In the genomic region with DNA sequence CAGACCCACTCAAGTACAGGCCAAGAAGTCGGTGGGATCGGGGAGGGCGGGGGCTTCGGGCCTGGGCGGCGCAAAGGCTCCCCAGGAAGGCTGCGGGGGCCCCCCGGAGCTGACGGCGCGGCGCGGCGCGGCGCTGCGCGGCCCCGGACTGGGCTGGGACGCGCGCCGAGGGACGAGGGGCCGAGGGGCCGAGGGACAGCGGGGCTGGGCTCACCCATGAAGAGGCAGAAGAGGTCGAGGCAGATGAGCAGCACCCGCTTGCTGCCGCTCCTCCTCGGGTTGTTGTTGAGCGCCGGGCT, we compare ENCODE assay signal across 8 cellular contexts. TPM values are rescaled to one million over a fixed set of nuclear protein-coding genes. Genes with fewer than 3 reads are reported as not detected.
DNase-seq lines count a peak whose midpoint lies in the region; FAIRE-seq and TF ChIP-seq lines count a peak whose summit lies in the region.

No MANE protein-coding gene starts in this region.

- peak overlapping the region; percentile 48 for H3K27ac Mint-ChIP-seq in Calu3 (ENCODE audit: unreplicated experiment)
- H3K27ac Mint-ChIP-seq in IgD-negative memory B cell: peak overlapping the region in 2 of 3 donors; percentile 41 to 47
- peak overlapping the region; percentile 95 for H3K27ac Mint-ChIP-seq in mesothelial cell of epicardium

- H3K4me3 Mint-ChIP-seq in Calu3 (ENCODE audit: low read depth, unreplicated experiment): peak overlapping the region; percentile 79
- peak overlapping the region; percentile 94 to 98 (median 98) for H3K4me3 Mint-ChIP-seq in IgD-negative memory B cell
- peak overlapping the region; percentile 93 for H3K4me3 Mint-ChIP-seq in mesothelial cell of epicardium

- peaks cover 35% of the 10 kb centered on the region for H3K4me1 Mint-ChIP-seq in Calu3 (ENCODE audit: low read depth, unreplicated experiment)
- H3K4me1 Mint-ChIP-seq in IgD-negative memory B cell: peaks cover 30 to 45% (median 34%) of the 10 kb centered on the region in 3 donors
- H3K4me1 Mint-ChIP-seq in mesothelial cell of epicardium: peaks cover 67% of the 10 kb centered on the region

- H3K9me3 Mint-ChIP-seq in Calu3 (ENCODE audit: low read depth, unreplicated experiment) (no peaks in the 10 kb centered on the region), IgD-negative memory B cell (no peaks in the 10 kb centered on the region), mesothelial cell of epicardium (no peaks in the 10 kb centered on the region)

- H3K27me3 Mint-ChIP-seq in Calu3 (ENCODE audit: unreplicated experiment) (no peaks in the 10 kb centered on the region), IgD-negative memory B cell (peaks cover 5% of the 10 kb centered on the region), mesothelial cell of epicardium (ENCODE audit: low read depth) (no peaks in the 10 kb centered on the region)

- H3K27ac ChIP-seq in cingulate gyrus (ENCODE audit: low read depth, low read length): peak overlapping the region; percentile 93

- FAIRE-seq in HTR-8/SVneo (lab: Jason Lieb, UNC): no peak

- no peak for TF ChIP-seq CTCF in Calu3 (IDR thresholded peaks at IDR 0.05; ENCODE audit: unreplicated experiment)
- no peak for TF ChIP-seq CTCF in mesothelial cell of epicardium (IDR thresholded peaks at IDR 0.05; ENCODE audit: unreplicated experiment)

- CTCF ChIA-PET in Calu3 (lab: Charles Lee): interaction anchor here (1.0 kb wide), 1 partner anchor 9 kb away, joined by 4 read pairs; no protein-coding TSS in a partner anchor

- DNase-seq in Calu3 (peak; percentile 23), mesothelial cell of epicardium (ENCODE audit: low spot score in 2 of 2, unreplicated experiment in 2 of 2) (peak in 1 of 2 experiments; percentile 68), SIG-M5 treated with dmso at 0.1 percent for 504 hours (lab: John Stamatoyannopoulos, UW; ENCODE audit: unreplicated experiment) (no peak), cortex of kidney (lab: John Stamatoyannopoulos, UW) (no peak), HTR-8/SVneo (ENCODE audit: insufficient read length, low spot score) (no peak), DMS153 (lab: John Stamatoyannopoulos, UW) (no peak)

- H3K36me3 Mint-ChIP-seq in Calu3 (ENCODE audit: insufficient read depth, unreplicated experiment): peaks cover 38% of the 10 kb centered on the region
- H3K36me3 Mint-ChIP-seq in IgD-negative memory B cell: no peaks in the 10 kb centered on the region
- no peaks in the 10 kb centered on the region for H3K36me3 Mint-ChIP-seq in mesothelial cell of epicardium

- no TSS peak for BruUV-seq in Calu3 (replicated peaks; lab: Mats Ljungman, UMichigan)

- intact Hi-C loops in Calu3 (cut with micrococcal nuclease; ENCODE audit: unreplicated experiment): loop anchor here (2.0 to 5.0 kb wide), 4 partner anchors 106 to 388 kb away; no protein-coding TSS in a partner anchor

RNA-seq across cellular contexts. Expression of a gene that starts 0.8 kb away (rescaled TPM):
- total RNA-seq in Calu3 (2022): 17.4 and 18.9 TPM in 2 replicates
- polyA plus RNA-seq in IgD-negative memory B cell: 2.0 TPM
- 61.8 to 64.5 TPM (median 64.4 TPM) in 3 replicates for total RNA-seq in mesothelial cell of epicardium

Comparison
In these comparisons a context has a peak if more than half of its experiments do, and no peak if none do; other contexts are left out.
1. H3K27ac Mint-ChIP-seq: peak in every context shown above with its lines; median percentile 95 in mesothelial cell of epicardium; 48 in Calu3; 44 in IgD-negative memory B cell.